1 cellular context compared by ENCODE assay signal in genomic region chr2:214217599-214217998, GRCh38.
TF ChIP-seq lines count a peak whose summit lies in the region.

No MANE protein-coding gene starts in this region.

TF ChIP-seq in H1, 55 proteins besides CTCF, POLR2A, EP300 and RAD21:
- TF ChIP-seq TEAD4 (IDR thresholded peaks at IDR 0.05; ENCODE audit: low read depth, low read length) (no peak), SRF (IDR thresholded peaks at IDR 0.05; ENCODE audit: low read depth, low read length) (no peak), ATF2 (IDR thresholded peaks at IDR 0.05; ENCODE audit: low read length) (no peak), KDM1A (IDR thresholded peaks at IDR 0.05; ENCODE audit: borderline replicate concordance, low read length) (no peak), HDAC6 (IDR thresholded peaks at IDR 0.05; ENCODE audit: low read depth, low read length) (no peak), JUND (IDR thresholded peaks at IDR 0.05; ENCODE audit: low read length) (no peak), BACH1 (IDR thresholded peaks at IDR 0.05; ENCODE audit: low read length) (no peak), BCL11A (IDR thresholded peaks at IDR 0.05; ENCODE audit: low read depth in 2 of 2, low read length in 2 of 2) (no peak), EZH2 (IDR thresholded peaks at IDR 0.05; ENCODE audit: low read depth, low read length, severe bottlenecking) (no peak)
TF ChIP-seq in H1: peak in this region for 0.
